In genomic region chrX:100768679-100769338, GRCh38 we compare ENCODE assay signal across 8 cellular contexts. TPM values are rescaled to one million over a fixed set of nuclear protein-coding genes. Genes with fewer than 3 reads are reported as not detected.
DNase-seq lines count a peak whose midpoint lies in the region; ATAC-seq, FAIRE-seq and TF ChIP-seq lines count a peak whose summit lies in the region.

No MANE protein-coding gene starts in this region.

- in situ Hi-C loops in K562 (cut with MboI): loop anchor here (5.0 kb wide), 1 partner anchor 82 kb away; no protein-coding TSS in a partner anchor

- 0% methylated on average over 6 of the region's 7 CpGs for WGBS in K562 (ENCODE audit: insufficient coverage, low coverage, missing lambda C conversion rate)

- intact Hi-C loops in CD4-positive, alpha-beta T cell (cut with DNase I, micrococcal nuclease): loop anchor here (1.0 to 5.0 kb wide), 4 partner anchors 84 to 257 kb away; no protein-coding TSS in a partner anchor
- intact Hi-C loops in K562 (cut with micrococcal nuclease): loop anchor here (1.0 to 2.0 kb wide), 2 partner anchors 84 to 256 kb away; no protein-coding TSS in a partner anchor

- no peak overlapping the region for H3K27ac Mint-ChIP-seq in CD4-positive, alpha-beta T cell

- no peak overlapping the region for H3K9ac ChIP-seq in K562 (ENCODE audit: insufficient read depth in 1 of 2, low read depth in 2 of 2, low read length in 2 of 2)

- ATAC-seq in CD4-positive, alpha-beta T cell (ENCODE audit: poor library complexity): peak; percentile 90
- ATAC-seq in GM21423 (IDR thresholded peaks at IDR 0.05; ENCODE audit: unreplicated experiment) (peak; percentile 62), K562 (peak; percentile 74), HG03342 (IDR thresholded peaks at IDR 0.05; ENCODE audit: unreplicated experiment) (no peak)

- H3K27ac ChIP-seq in CD4-positive, alpha-beta T cell (ENCODE audit: low read depth, low read length): no peak overlapping the region
- H3K27ac ChIP-seq in K562 (ENCODE audit: extremely low read depth, low read depth, low read length): no peak overlapping the region

- H3K4me1 ChIP-seq in K562 (replicated peaks in 1 of 2; ENCODE audit: control insufficient read depth in 2 of 2, insufficient read depth in 2 of 2, low read length in 2 of 2): no peaks in the 10 kb centered on the region

- no peak for TF ChIP-seq EP300 in K562 (IDR thresholded peaks at IDR 0.05; ENCODE audit: low read length)

- no peaks in the 10 kb centered on the region for H4K20me1 ChIP-seq in K562 (replicated peaks; ENCODE audit: control insufficient read depth, insufficient read depth, low read length)

- H3K9me1 ChIP-seq in K562 (ENCODE audit: control insufficient read depth, insufficient read depth, low read length): no peaks in the 10 kb centered on the region

- TF ChIP-seq CTCF in CD4-positive, alpha-beta T cell (IDR thresholded peaks at IDR 0.05): peak; percentile 93
- peak; percentile 96 to 100 (median 100) for TF ChIP-seq CTCF in K562 (IDR thresholded peaks at IDR 0.05 in 2 of 3, conservative IDR thresholded peaks at IDR 0.05 in 1 of 3; ENCODE audit: insufficient read depth in 2 of 3, low read depth in 1 of 3, low read length in 3 of 3)

- CTCF ChIA-PET in CD4-positive, alpha-beta T cell (lab: Charles Lee): interaction anchor here (0.6 to 2.1 kb wide), 16 partner anchors 11 to 257 kb away, joined by 3 to 13 read pairs (median 4); no protein-coding TSS in a partner anchor
- CTCF ChIA-PET in K562 (lab: Yijun Ruan, JAX; ENCODE audit: low intra/inter-chr PET ratio): interaction anchor here (0.5 to 2.6 kb wide), 5 partner anchors 84 to 474 kb away, joined by 3 to 54 read pairs (median 6); no protein-coding TSS in a partner anchor

- H3K27me3 ChIP-seq in CD4-positive, alpha-beta T cell (ENCODE audit: control insufficient read depth, insufficient read depth, low read length): peaks cover 9% of the 10 kb centered on the region
- no peaks in the 10 kb centered on the region for H3K27me3 ChIP-seq in K562 (ENCODE audit: control insufficient read depth in 2 of 2, insufficient read depth in 2 of 2, low read length in 2 of 2)

- DNase-seq in CD4-positive, alpha-beta T cell: peak; percentile 72 to 91 (median 78)
- DNase-seq in NCI-H187 treated with DMSO at 0.1 percent for 48 hours (lab: John Stamatoyannopoulos, UW): peak; percentile 22
- peak; percentile 71 to 80 (median 77) for DNase-seq in K562 (ENCODE audit: extremely low read depth in 1 of 4, low spot score in 3 of 4)
- DNase-seq in iPS-NIHi11 (ENCODE audit: low spot score): peak; percentile 69
- DNase-seq in stimulated activated CD4-positive, alpha-beta T cell treated with anti-CD3 and anti-CD28 coated beads, Interleukin-15, amount 100 ng/mL, for 48 hours (ENCODE audit: low read depth in 2 of 2): peak; percentile 67 to 87

- POLR2A ChIA-PET in CD4-positive, alpha-beta T cell (lab: Charles Lee): no interaction called here
- POLR2A ChIA-PET in K562 (lab: Yijun Ruan, JAX): no interaction called here

- no peak overlapping the region for H3K4me2 ChIP-seq in K562 (ENCODE audit: insufficient read depth, low read length)

- H3K36me3 Mint-ChIP-seq in CD4-positive, alpha-beta T cell (ENCODE audit: low read depth): no peaks in the 10 kb centered on the region

- BruUV-seq in K562 (replicated peaks; lab: Mats Ljungman, UMichigan): no TSS peak

- no peaks in the 10 kb centered on the region for H3K9me3 ChIP-seq in CD4-positive, alpha-beta T cell (ENCODE audit: control insufficient read depth, low read length)
- H3K9me3 ChIP-seq in K562 (replicated peaks; ENCODE audit: control insufficient read depth, insufficient read depth, low read depth, low read length): no peaks in the 10 kb centered on the region

- TF ChIP-seq RAD21 in K562 (CRISPR knock-in tag; conservative IDR thresholded peaks at IDR 0.05 in 1 of 2, IDR thresholded peaks at IDR 0.05 in 1 of 2): peak; percentile 94 to 98

- H3K27me3 Mint-ChIP-seq in CD4-positive, alpha-beta T cell: peaks cover 10% of the 10 kb centered on the region

- no peaks in the 10 kb centered on the region for H3K79me2 ChIP-seq in K562 (ENCODE audit: control insufficient read depth, insufficient read depth, low read length)

- H3K36me3 ChIP-seq in K562 (ENCODE audit: control insufficient read depth, insufficient read depth, low read length): no peaks in the 10 kb centered on the region

- no peak overlapping the region for H2AFZ ChIP-seq in K562 (ENCODE audit: low read depth, low read length)

- H3K4me1 Mint-ChIP-seq in CD4-positive, alpha-beta T cell (ENCODE audit: low read depth): no peaks in the 10 kb centered on the region

- TF ChIP-seq POLR2A in K562 (conservative IDR thresholded peaks at IDR 0.05): no peak

- no peaks in the 10 kb centered on the region for H3K9me3 Mint-ChIP-seq in CD4-positive, alpha-beta T cell

- FAIRE-seq in TTC549 (lab: Jason Lieb, UNC): peak; percentile 86
- FAIRE-seq in K562 (lab: Jason Lieb, UNC): peak; percentile 82

- H3K4me3 Mint-ChIP-seq in CD4-positive, alpha-beta T cell: no peak overlapping the region

- no peak overlapping the region for H3K4me3 ChIP-seq in K562

TF ChIP-seq in K562, 482 proteins besides CTCF, POLR2A, EP300 and RAD21 (continues in another document):
- TF ChIP-seq MXD1 (CRISPR knock-in tag; IDR thresholded peaks at IDR 0.05; ENCODE audit: borderline replicate concordance, poor library complexity, severe bottlenecking): no peak
- TF ChIP-seq GATAD2A (IDR thresholded peaks at IDR 0.05): no peak
- no peak for TF ChIP-seq HMGN3 (IDR thresholded peaks at IDR 0.05; ENCODE audit: borderline replicate concordance, extremely low read depth, insufficient read length, low read depth, low read length)
- TF ChIP-seq, protein P1, sequence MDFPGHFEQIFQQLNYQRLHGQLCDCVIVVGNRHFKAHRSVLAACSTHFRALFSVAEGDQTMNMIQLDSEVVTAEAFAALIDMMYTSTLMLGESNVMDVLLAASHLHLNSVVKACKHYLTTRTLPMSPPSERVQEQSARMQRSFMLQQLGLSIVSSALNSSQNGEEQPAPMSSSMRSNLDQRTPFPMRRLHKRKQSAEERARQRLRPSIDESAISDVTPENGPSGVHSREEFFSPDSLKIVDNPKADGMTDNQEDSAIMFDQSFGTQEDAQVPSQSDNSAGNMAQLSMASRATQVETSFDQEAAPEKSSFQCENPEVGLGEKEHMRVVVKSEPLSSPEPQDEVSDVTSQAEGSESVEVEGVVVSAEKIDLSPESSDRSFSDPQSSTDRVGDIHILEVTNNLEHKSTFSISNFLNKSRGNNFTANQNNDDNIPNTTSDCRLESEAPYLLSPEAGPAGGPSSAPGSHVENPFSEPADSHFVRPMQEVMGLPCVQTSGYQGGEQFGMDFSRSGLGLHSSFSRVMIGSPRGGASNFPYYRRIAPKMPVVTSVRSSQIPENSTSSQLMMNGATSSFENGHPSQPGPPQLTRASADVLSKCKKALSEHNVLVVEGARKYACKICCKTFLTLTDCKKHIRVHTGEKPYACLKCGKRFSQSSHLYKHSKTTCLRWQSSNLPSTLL (IDR thresholded peaks at IDR 0.05): no peak

RNA-seq across cellular contexts. Expression of gene SYTL4, which starts 36.9 kb away (rescaled TPM):
- total RNA-seq in CD4-positive, alpha-beta T cell: not detected
- 6.5 and 10.4 TPM in 2 replicates for total RNA-seq in K562 (2011; cell fraction: chromatin; rRNA removed; ENCODE audit: low replicate concordance)
- 3.2 and 3.3 TPM in 2 replicates for total RNA-seq in K562 (2011; cell fraction: nucleolus; rRNA removed)
- total RNA-seq in K562 (2011; cell fraction: nucleoplasm; rRNA removed): 12.5 and 12.7 TPM in 2 replicates
- total RNA-seq in K562 (2014; rRNA removed): 0.65 and 1.2 TPM in 2 replicates
- total RNA-seq in K562 (2014; rRNA removed; fragmentation: Illumina TruSeq; extraction: Trizol): 1.5 and 1.6 TPM in 2 replicates
- total RNA-seq in K562 (2015; rRNA removed; fragmentation: Illumina TruSeq; extraction: Trizol): 0.65 and 2.1 TPM in 2 replicates
- total RNA-seq in K562 (2021): 0.87 and 1.9 TPM in 2 replicates
- polyA plus RNA-seq in K562 (2011; rRNA removed): 8.4 and 9.0 TPM in 2 replicates
- polyA plus RNA-seq in K562 (2011; cell fraction: cytosol; rRNA removed): 2.8 and 4.7 TPM in 2 replicates
- 10.2 and 13.0 TPM in 2 replicates for polyA plus RNA-seq in K562 (2011; cell fraction: nucleus; rRNA removed)
- polyA plus RNA-seq in K562 (2012): 2.2 and 5.4 TPM in 2 replicates
- polyA plus RNA-seq in K562 (2014; fragmentation: Illumina TruSeq; extraction: Trizol): 1.4 and 1.5 TPM in 2 replicates
- polyA plus RNA-seq in K562 (2014; fragmentation: Nextera tagmentation; extraction: Ambion mirVana): 1 to 10 TPM; 1.2 to 1.8 TPM
- 0.72 and 0.88 TPM in 2 replicates for polyA plus RNA-seq in K562 (2014; rRNA removed)
- 9.2 and 10.4 TPM in 2 replicates for polyA minus RNA-seq in K562 (2011; rRNA and poly(A)+ RNA removed)
- 1.2 and 3.4 TPM in 2 replicates for polyA minus RNA-seq in K562 (2011; cell fraction: cytosol; rRNA and poly(A)+ RNA removed)
- polyA minus RNA-seq in K562 (2011; cell fraction: nucleus; rRNA and poly(A)+ RNA removed): 2.6 and 4.6 TPM in 2 replicates

RNA-seq across cellular contexts. Expression of gene CSTF2, which starts 51.4 kb away (rescaled TPM):
- 10 to 100 TPM in 1 of 2 experiments, 1 to 10 TPM in 1; 8.3 to 10.1 TPM for total RNA-seq in CD4-positive, alpha-beta T cell
- 21.2 and 24.9 TPM in 2 replicates for total RNA-seq in K562 (2011; cell fraction: chromatin; rRNA removed; ENCODE audit: low replicate concordance)
- 15.0 and 16.6 TPM in 2 replicates for total RNA-seq in K562 (2011; cell fraction: nucleolus; rRNA removed)
- total RNA-seq in K562 (2011; cell fraction: nucleoplasm; rRNA removed): 12.5 and 16.9 TPM in 2 replicates
- total RNA-seq in K562 (2014; rRNA removed) (50.1 and 50.8 TPM in 2 replicates), K562 (2014; rRNA removed; fragmentation: Illumina TruSeq; extraction: Trizol) (33.8 and 35.2 TPM in 2 replicates), K562 (2015; rRNA removed; fragmentation: Illumina TruSeq; extraction: Trizol) (38.1 and 40.2 TPM in 2 replicates), K562 (2021) (43.0 and 46.4 TPM in 2 replicates)
- polyA plus RNA-seq in K562 (2011; rRNA removed) (44.5 and 57.9 TPM in 2 replicates), K562 (2014; fragmentation: Illumina TruSeq; extraction: Trizol) (50.6 and 54.5 TPM in 2 replicates), K562 (2014; fragmentation: Nextera tagmentation; extraction: Ambion mirVana) (10 to 100 TPM; 11.6 to 12.0 TPM), K562 (2014; rRNA removed) (47.8 and 53.1 TPM in 2 replicates)
- polyA plus RNA-seq in K562 (2011; cell fraction: cytosol; rRNA removed): 30.3 and 42.6 TPM in 2 replicates
- 44.7 and 51.3 TPM in 2 replicates for polyA plus RNA-seq in K562 (2011; cell fraction: nucleus; rRNA removed)
- 30.3 and 34.7 TPM in 2 replicates for polyA plus RNA-seq in K562 (2012)
- polyA minus RNA-seq in K562 (2011; rRNA and poly(A)+ RNA removed): 34.6 and 47.1 TPM in 2 replicates
- polyA minus RNA-seq in K562 (2011; cell fraction: cytosol; rRNA and poly(A)+ RNA removed): 14.9 and 20.0 TPM in 2 replicates
- 10.9 and 17.9 TPM in 2 replicates for polyA minus RNA-seq in K562 (2011; cell fraction: nucleus; rRNA and poly(A)+ RNA removed)

Comparison
In these comparisons a context has a peak if more than half of its experiments do, and no peak if none do; other contexts are left out.
1. DNase-seq: peak in every context shown above with its lines; median percentile 78 in CD4-positive, alpha-beta T cell; 77 in K562; 77 in stimulated activated CD4-positive, alpha-beta T cell treated with anti-CD3 and anti-CD28 coated beads, Interleukin-15, amount 100 ng/mL, for 48 hours; 69 in iPS-NIHi11; 22 in NCI-H187 treated with DMSO at 0.1 percent for 48 hours.